Comparison of ENCODE assay signal across 34 cellular contexts in genomic region chr2:7813541-7814310, GRCh38.
DNase-seq lines count a peak whose midpoint lies in the region; ATAC-seq and TF ChIP-seq lines count a peak whose summit lies in the region.
"Had no signal": no experiment of that assay in that cellular context is flagged by ENCODE, and none has a peak within 500 bp of the region (broad histone marks: within the 10 kb centered on the region; RNA-seq: fewer than 3 reads in every experiment).

No MANE protein-coding gene starts in this region.

- dilution Hi-C loops in IMR-90 (cut with HindIII; ENCODE audit: low sequenced_read_pairs, unreplicated experiment) = no loop called here

- no peak overlapping the region for H4K5ac ChIP-seq in IMR-90 (ENCODE audit: low read depth, low read length)

- 0 out of 2 replicates have a peak overlapping the region, but pooled peaks have one; percentile 26 for H2AK5ac ChIP-seq in IMR-90 (ENCODE audit: low read depth, low read length)

- intact Hi-C loops in IMR-90 (cut with micrococcal nuclease) = no loop called here

- H4K20me1 ChIP-seq in IMR-90 (ENCODE audit: insufficient read depth, low read length) = no peaks in the 10 kb centered on the region

- peak overlapping the region; percentile 35; the same call in 1 of the 2 replicates for H2BK120ac ChIP-seq in IMR-90 (ENCODE audit: low read depth, low read length)

- CTCF ChIA-PET in IMR-90 (lab: Yijun Ruan, JAX) = interaction anchor here (0.7 kb wide), 1 partner anchor 97 kb away, joined by 3 read pairs; no protein-coding TSS in a partner anchor

- no peak overlapping the region for H2AFZ ChIP-seq in IMR-90 (replicated peaks; ENCODE audit: low read length, poor library complexity)
- H2AFZ ChIP-seq: hepatocyte had no signal

- H3K36me3 ChIP-seq in IMR-90 (ENCODE audit: control insufficient read depth, insufficient read depth, low read length) = no peaks in the 10 kb centered on the region
- H3K36me3 ChIP-seq: cardiac muscle cell, colonic mucosa, lower lobe of right lung, SJCRH30, transverse colon had no signal

- no peak for TF ChIP-seq CTCF in IMR-90 (conservative IDR thresholded peaks at IDR 0.05; ENCODE audit: low read depth, low read length)

- BruUV-seq in IMR-90 (replicated peaks; lab: Mats Ljungman, UMichigan) = no TSS peak

- no peak overlapping the region for H3K4me2 ChIP-seq in IMR-90 (ENCODE audit: low read depth, low read length)
- H3K4me2 ChIP-seq: hepatocyte had no signal

- no peak overlapping the region for H3K56ac ChIP-seq in IMR-90 (ENCODE audit: extremely low read depth, insufficient read depth, low read length)

- no peak overlapping the region for H2BK5ac ChIP-seq in IMR-90 (ENCODE audit: low read depth, low read length, poor library complexity, severe bottlenecking)

- in situ Hi-C loops in IMR-90 (cut with MboI; ENCODE audit: low sequenced_read_pairs) = no loop called here

- peak overlapping the region; percentile 52; the same call in 1 of the 2 replicates for H3K14ac ChIP-seq in IMR-90 (replicated peaks; ENCODE audit: low read depth, low read length)

- H3K23ac ChIP-seq in IMR-90 (ENCODE audit: low read depth, low read length) = no peak overlapping the region

- no peak overlapping the region for H3K4ac ChIP-seq in IMR-90 (ENCODE audit: low read depth, low read length)

- no peak for TF ChIP-seq RAD21 in IMR-90 (IDR thresholded peaks at IDR 0.05; ENCODE audit: low read length)

- no peak overlapping the region for H2BK15ac ChIP-seq in IMR-90 (ENCODE audit: low read depth, low read length)

- peak overlapping the region; percentile 44 for H2AK9ac ChIP-seq in IMR-90 (replicated peaks; ENCODE audit: low read depth, low read length, poor library complexity)

- no peak overlapping the region for H3K4me3 ChIP-seq in IMR-90 (ENCODE audit: insufficient read depth, low read depth, low read length)
- H3K4me3 ChIP-seq: cardiac muscle cell, colonic mucosa, hepatocyte, K562, lower lobe of right lung, SJCRH30, transverse colon had no signal

- H3K27me3 ChIP-seq in IMR-90 (ENCODE audit: control insufficient read depth, insufficient read depth, low read length) = no peaks in the 10 kb centered on the region
- H3K27me3 ChIP-seq: cardiac muscle cell, colonic mucosa, hepatocyte, transverse colon had no signal

- WGBS in IMR-90 (ENCODE audit: extremely low coverage in 2 of 2, insufficient read length in 1 of 2), 2 experiments = 67% methylated on average over 5 of the region's 9 CpGs; no CpG with 5 or more reads in 1 of the 2 experiments

- no peaks in the 10 kb centered on the region for H3K79me1 ChIP-seq in IMR-90 (ENCODE audit: low read depth in 1 of 2, low read length in 2 of 2)

- peak overlapping the region; percentile 43; the same call in 1 of the 2 replicates for H4K91ac ChIP-seq in IMR-90 (ENCODE audit: insufficient read depth, low read depth, low read length)

- POLR2A ChIA-PET in IMR-90 (lab: Charles Lee; ENCODE audit: unreplicated experiment) = no interaction called here

- H3K9me1 ChIP-seq in IMR-90 (ENCODE audit: insufficient read depth, low read length) = no peaks in the 10 kb centered on the region

- ATAC-seq in IMR-90 (ENCODE audit: low read depth) (no peak), HG02610 (IDR thresholded peaks at IDR 0.05; ENCODE audit: unreplicated experiment) (no peak)
- ATAC-seq in stimulated activated naive CD8-positive, alpha-beta T cell treated with anti-CD3 and anti-CD28 coated beads, Interleukin-15, Interleukin-2, amounts not matched to agents 100 U/mL and 50 U/mL, for 24 hours = no peak
- ATAC-seq: K562, lower lobe of right lung, natural killer cell, sciatic nerve had no signal

- DNase-seq in IMR-90 (peak; percentile 12), amniotic epithelial cell (ENCODE audit: low read depth) (peak; percentile 22), fibroblast of peridontal ligament (ENCODE audit: extremely low read depth) (peak; percentile 16), smooth muscle cell of the brain vasculature (ENCODE audit: low read depth, low spot score) (peak; percentile 44), AG20443 (ENCODE audit: low spot score) (no peak)
- DNase-seq in stimulated activated naive CD8-positive, alpha-beta T cell treated with anti-CD3 and anti-CD28 coated beads, Interleukin-15, Interleukin-2, amounts not matched to agents 100 U/mL and 50 U/mL, for 24 hours = no peak
- DNase-seq: activated CD4-positive, alpha-beta memory T cell treated with anti-CD3 and anti-CD28 coated beads, Interleukin-2, amount 10 ng/mL, durations not matched to agents 7 days and 5 days; activated CD8-positive, alpha-beta memory T cell treated with anti-CD3 and anti-CD28 coated beads, Interleukin-2, amount 50 U/mL, for 4 hours; activated naive CD4-positive, alpha-beta T cell treated with anti-CD3 and anti-CD28 coated beads, Interleukin-2, amount 50 U/mL, for 16 hours; amygdala; C1 segment of cervical spinal cord; Caco-2; colonic mucosa; DMS79 treated with DMSO at 0.1 percent for 48 hours; effector CD4-positive, alpha-beta T cell; HFFc6; lower lobe of right lung; MM.1S; natural killer cell; NCI-H1417; NCI-H2081 treated with DMSO at 0.1 percent for 48 hours; NCI-H226; NCI-H69; nucleus accumbens; SJCRH30; stimulated activated CD4-positive, alpha-beta T cell treated with anti-CD3 and anti-CD28 coated beads, Interleukin-4, amount 100 ng/mL, for 4 hours; SW 1271; T-helper 9 cell; transverse colon had no signal

- H3K9ac ChIP-seq in IMR-90 (ENCODE audit: low read depth, low read length) = no peak overlapping the region

- no peak overlapping the region for H4K8ac ChIP-seq in IMR-90 (ENCODE audit: low read depth in 2 of 2, low read length in 2 of 2)

- H2BK20ac ChIP-seq in IMR-90 (ENCODE audit: low read depth, low read length) = no peak overlapping the region

- no peak overlapping the region for H3K27ac ChIP-seq in IMR-90 (ENCODE audit: insufficient read depth, low read length)
- H3K27ac ChIP-seq: cardiac muscle cell, colonic mucosa, hepatocyte, lower lobe of right lung, SJCRH30, transverse colon had no signal

- H3K4me1 ChIP-seq in IMR-90 (ENCODE audit: control insufficient read depth, insufficient read depth, low read length) = no peaks in the 10 kb centered on the region
- H3K4me1 ChIP-seq: Caco-2, colonic mucosa, lower lobe of right lung, SJCRH30, transverse colon had no signal

- no peak for TF ChIP-seq POLR2A in IMR-90 (IDR thresholded peaks at IDR 0.05; ENCODE audit: low read depth, low read length)

- no peak overlapping the region for H3K18ac ChIP-seq in IMR-90 (ENCODE audit: low read depth, low read length)

- H3K9me3 ChIP-seq in IMR-90 (ENCODE audit: control insufficient read depth, insufficient read depth, low read length) = no peaks in the 10 kb centered on the region
- H3K9me3 ChIP-seq: Caco-2, colonic mucosa, lower lobe of right lung, SJCRH30, transverse colon had no signal

TF ChIP-seq in IMR-90, 13 proteins besides CTCF, POLR2A, EP300 and RAD21:
- TF ChIP-seq CEBPB (IDR thresholded peaks at IDR 0.05; ENCODE audit: low read depth, low read length) (no peak), SMC3 (IDR thresholded peaks at IDR 0.05; ENCODE audit: low read depth, low read length) (no peak), RFX5 (IDR thresholded peaks at IDR 0.05; ENCODE audit: low read depth, low read length) (no peak)
TF ChIP-seq in IMR-90: peak in this region for 0.

Comparison
In these comparisons a context has a peak if more than half of its experiments do, and no peak if none do; other contexts are left out.
1. DNase-seq: peak in IMR-90 (single experiment), amniotic epithelial cell (single experiment), fibroblast of peridontal ligament (single experiment) and smooth muscle cell of the brain vasculature (single experiment); none in stimulated activated naive CD8-positive, alpha-beta T cell treated with anti-CD3 and anti-CD28 coated beads, Interleukin-15, Interleukin-2, amounts not matched to agents 100 U/mL and 50 U/mL, for 24 hours (single experiment) and AG20443 (single experiment).